Comparison of ENCODE assay signal across 1 cellular context in the genomic region with DNA sequence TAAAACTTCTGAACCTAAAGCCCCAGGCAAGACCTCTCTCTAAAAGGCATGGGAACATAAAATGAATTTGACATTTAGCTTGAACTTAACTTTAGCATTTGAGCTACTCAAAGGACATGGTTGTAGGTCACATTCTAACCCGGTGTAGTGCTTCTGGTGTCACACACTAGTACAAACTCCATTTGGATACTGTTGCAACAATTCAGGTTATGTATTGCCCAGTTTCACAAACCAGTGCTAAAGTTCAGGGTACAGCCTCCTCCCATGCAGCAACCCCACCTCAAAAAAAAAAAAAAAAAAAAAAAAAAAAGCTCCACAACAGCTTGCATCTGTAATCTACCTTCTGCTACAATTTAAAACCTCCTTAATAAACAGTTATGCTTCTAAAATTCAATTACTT.
A peak's percentile ranks its signal among the peaks of the same experiment; 100 is the strongest.
TF ChIP-seq lines count a peak whose summit lies in the region.

No MANE protein-coding gene starts in this region.

TF ChIP-seq in HepG2, 621 proteins besides CTCF, POLR2A, EP300 and RAD21 (continued from another document and continues in another):
- TF ChIP-seq, protein P1, sequence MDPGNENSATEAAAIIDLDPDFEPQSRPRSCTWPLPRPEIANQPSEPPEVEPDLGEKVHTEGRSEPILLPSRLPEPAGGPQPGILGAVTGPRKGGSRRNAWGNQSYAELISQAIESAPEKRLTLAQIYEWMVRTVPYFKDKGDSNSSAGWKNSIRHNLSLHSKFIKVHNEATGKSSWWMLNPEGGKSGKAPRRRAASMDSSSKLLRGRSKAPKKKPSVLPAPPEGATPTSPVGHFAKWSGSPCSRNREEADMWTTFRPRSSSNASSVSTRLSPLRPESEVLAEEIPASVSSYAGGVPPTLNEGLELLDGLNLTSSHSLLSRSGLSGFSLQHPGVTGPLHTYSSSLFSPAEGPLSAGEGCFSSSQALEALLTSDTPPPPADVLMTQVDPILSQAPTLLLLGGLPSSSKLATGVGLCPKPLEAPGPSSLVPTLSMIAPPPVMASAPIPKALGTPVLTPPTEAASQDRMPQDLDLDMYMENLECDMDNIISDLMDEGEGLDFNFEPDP (CRISPR knock-in tag; conservative IDR thresholded peaks at IDR 0.05), result no peak
- TF ChIP-seq ZNF230 (CRISPR knock-in tag; IDR thresholded peaks at IDR 0.05), result no peak
- TF ChIP-seq, protein P2, sequence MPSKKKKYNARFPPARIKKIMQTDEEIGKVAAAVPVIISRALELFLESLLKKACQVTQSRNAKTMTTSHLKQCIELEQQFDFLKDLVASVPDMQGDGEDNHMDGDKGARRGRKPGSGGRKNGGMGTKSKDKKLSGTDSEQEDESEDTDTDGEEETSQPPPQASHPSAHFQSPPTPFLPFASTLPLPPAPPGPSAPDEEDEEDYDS (CRISPR knock-in tag; IDR thresholded peaks at IDR 0.05), result 0 out of 2 replicates have a peak, but pooled peaks have one; percentile 31
- no peak for TF ChIP-seq MBD4 (IDR thresholded peaks at IDR 0.05; ENCODE audit: borderline replicate concordance, low read length)
- no peak for TF ChIP-seq RBM39 (IDR thresholded peaks at IDR 0.05; ENCODE audit: low read depth, low read length, poor library complexity, severe bottlenecking)
- no peak for TF ChIP-seq ZNF17 (CRISPR knock-in tag; IDR thresholded peaks at IDR 0.05)
- no peak for TF ChIP-seq ZNF619 (CRISPR knock-in tag; IDR thresholded peaks at IDR 0.05)
- no peak for TF ChIP-seq SYNCRIP (IDR thresholded peaks at IDR 0.05; ENCODE audit: insufficient read depth, low read depth, low read length)
- no peak for TF ChIP-seq CAMTA2 (CRISPR knock-in tag; IDR thresholded peaks at IDR 0.05; ENCODE audit: borderline replicate concordance)
- TF ChIP-seq ZNF496 (CRISPR knock-in tag; IDR thresholded peaks at IDR 0.05; ENCODE audit: insufficient replicate concordance), result no peak
- TF ChIP-seq MXI1 (IDR thresholded peaks at IDR 0.05; ENCODE audit: borderline replicate concordance, low read depth, low read length), result peak; percentile 34; the same call in 1 of the 3 replicates
- TF ChIP-seq, protein P3, sequence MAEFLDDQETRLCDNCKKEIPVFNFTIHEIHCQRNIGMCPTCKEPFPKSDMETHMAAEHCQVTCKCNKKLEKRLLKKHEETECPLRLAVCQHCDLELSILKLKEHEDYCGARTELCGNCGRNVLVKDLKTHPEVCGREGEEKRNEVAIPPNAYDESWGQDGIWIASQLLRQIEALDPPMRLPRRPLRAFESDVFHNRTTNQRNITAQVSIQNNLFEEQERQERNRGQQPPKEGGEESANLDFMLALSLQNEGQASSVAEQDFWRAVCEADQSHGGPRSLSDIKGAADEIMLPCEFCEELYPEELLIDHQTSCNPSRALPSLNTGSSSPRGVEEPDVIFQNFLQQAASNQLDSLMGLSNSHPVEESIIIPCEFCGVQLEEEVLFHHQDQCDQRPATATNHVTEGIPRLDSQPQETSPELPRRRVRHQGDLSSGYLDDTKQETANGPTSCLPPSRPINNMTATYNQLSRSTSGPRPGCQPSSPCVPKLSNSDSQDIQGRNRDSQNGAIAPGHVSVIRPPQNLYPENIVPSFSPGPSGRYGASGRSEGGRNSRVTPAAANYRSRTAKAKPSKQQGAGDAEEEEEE (CRISPR knock-in tag; IDR thresholded peaks at IDR 0.05; ENCODE audit: borderline replicate concordance), result no peak
- peak; percentile 55 for TF ChIP-seq FOSL2 (CRISPR knock-in tag; IDR thresholded peaks at IDR 0.05)
- TF ChIP-seq, protein P4, sequence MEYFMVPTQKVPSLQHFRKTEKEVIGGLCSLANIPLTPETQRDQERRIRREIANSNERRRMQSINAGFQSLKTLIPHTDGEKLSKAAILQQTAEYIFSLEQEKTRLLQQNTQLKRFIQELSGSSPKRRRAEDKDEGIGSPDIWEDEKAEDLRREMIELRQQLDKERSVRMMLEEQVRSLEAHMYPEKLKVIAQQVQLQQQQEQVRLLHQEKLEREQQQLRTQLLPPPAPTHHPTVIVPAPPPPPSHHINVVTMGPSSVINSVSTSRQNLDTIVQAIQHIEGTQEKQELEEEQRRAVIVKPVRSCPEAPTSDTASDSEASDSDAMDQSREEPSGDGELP (IDR thresholded peaks at IDR 0.05; ENCODE audit: borderline replicate concordance, low read depth), result peak; percentile 57; the same call in 1 of the 2 replicates
- no peak for TF ChIP-seq NR1H2 (CRISPR knock-in tag; IDR thresholded peaks at IDR 0.05; ENCODE audit: borderline replicate concordance, low read depth)
- TF ChIP-seq, protein P5, sequence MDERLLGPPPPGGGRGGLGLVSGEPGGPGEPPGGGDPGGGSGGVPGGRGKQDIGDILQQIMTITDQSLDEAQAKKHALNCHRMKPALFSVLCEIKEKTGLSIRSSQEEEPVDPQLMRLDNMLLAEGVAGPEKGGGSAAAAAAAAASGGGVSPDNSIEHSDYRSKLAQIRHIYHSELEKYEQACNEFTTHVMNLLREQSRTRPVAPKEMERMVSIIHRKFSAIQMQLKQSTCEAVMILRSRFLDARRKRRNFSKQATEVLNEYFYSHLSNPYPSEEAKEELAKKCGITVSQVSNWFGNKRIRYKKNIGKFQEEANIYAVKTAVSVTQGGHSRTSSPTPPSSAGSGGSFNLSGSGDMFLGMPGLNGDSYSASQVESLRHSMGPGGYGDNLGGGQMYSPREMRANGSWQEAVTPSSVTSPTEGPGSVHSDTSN (CRISPR knock-in tag; IDR thresholded peaks at IDR 0.05), result no peak
- TF ChIP-seq, protein P6, sequence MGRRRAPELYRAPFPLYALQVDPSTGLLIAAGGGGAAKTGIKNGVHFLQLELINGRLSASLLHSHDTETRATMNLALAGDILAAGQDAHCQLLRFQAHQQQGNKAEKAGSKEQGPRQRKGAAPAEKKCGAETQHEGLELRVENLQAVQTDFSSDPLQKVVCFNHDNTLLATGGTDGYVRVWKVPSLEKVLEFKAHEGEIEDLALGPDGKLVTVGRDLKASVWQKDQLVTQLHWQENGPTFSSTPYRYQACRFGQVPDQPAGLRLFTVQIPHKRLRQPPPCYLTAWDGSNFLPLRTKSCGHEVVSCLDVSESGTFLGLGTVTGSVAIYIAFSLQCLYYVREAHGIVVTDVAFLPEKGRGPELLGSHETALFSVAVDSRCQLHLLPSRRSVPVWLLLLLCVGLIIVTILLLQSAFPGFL (CRISPR knock-in tag; IDR thresholded peaks at IDR 0.05), result no peak
- no peak for TF ChIP-seq ZNF432 (CRISPR knock-in tag; IDR thresholded peaks at IDR 0.05; ENCODE audit: borderline replicate concordance)
- TF ChIP-seq MXD4 (CRISPR knock-in tag; IDR thresholded peaks at IDR 0.05), result peak; percentile 72
- peak; percentile 67; the same call in 1 of the 2 replicates for TF ChIP-seq PITX1 (CRISPR knock-in tag; IDR thresholded peaks at IDR 0.05)
- peak; percentile 76; the same call in 1 of the 2 replicates for TF ChIP-seq SPEN (CRISPR knock-in tag; IDR thresholded peaks at IDR 0.05; ENCODE audit: low read depth)
- no peak for TF ChIP-seq SNAPC2 (CRISPR knock-in tag; IDR thresholded peaks at IDR 0.05)
- no peak for TF ChIP-seq ZNF501 (CRISPR knock-in tag; IDR thresholded peaks at IDR 0.05)
- TF ChIP-seq, protein P7, sequence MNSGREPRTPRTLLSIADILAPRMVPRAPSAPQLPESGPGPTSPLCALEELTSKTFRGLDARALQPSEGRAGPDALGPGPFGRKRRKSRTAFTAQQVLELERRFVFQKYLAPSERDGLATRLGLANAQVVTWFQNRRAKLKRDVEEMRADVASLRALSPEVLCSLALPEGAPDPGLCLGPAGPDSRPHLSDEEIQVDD (CRISPR knock-in tag; IDR thresholded peaks at IDR 0.05; ENCODE audit: borderline replicate concordance), result no peak
- TF ChIP-seq AKAP8 (CRISPR knock-in tag; IDR thresholded peaks at IDR 0.05), result 0 out of 2 replicates have a peak, but pooled peaks have one; percentile 43
- TF ChIP-seq RFXAP (CRISPR knock-in tag; IDR thresholded peaks at IDR 0.05; ENCODE audit: borderline replicate concordance), result 0 out of 2 replicates have a peak, but pooled peaks have one; percentile 51
- no peak for TF ChIP-seq ZNF441 (CRISPR knock-in tag; IDR thresholded peaks at IDR 0.05; ENCODE audit: borderline replicate concordance)
- no peak for TF ChIP-seq KAT2B (IDR thresholded peaks at IDR 0.05; ENCODE audit: borderline replicate concordance, low read depth, low read length)
- TF ChIP-seq, protein P8, sequence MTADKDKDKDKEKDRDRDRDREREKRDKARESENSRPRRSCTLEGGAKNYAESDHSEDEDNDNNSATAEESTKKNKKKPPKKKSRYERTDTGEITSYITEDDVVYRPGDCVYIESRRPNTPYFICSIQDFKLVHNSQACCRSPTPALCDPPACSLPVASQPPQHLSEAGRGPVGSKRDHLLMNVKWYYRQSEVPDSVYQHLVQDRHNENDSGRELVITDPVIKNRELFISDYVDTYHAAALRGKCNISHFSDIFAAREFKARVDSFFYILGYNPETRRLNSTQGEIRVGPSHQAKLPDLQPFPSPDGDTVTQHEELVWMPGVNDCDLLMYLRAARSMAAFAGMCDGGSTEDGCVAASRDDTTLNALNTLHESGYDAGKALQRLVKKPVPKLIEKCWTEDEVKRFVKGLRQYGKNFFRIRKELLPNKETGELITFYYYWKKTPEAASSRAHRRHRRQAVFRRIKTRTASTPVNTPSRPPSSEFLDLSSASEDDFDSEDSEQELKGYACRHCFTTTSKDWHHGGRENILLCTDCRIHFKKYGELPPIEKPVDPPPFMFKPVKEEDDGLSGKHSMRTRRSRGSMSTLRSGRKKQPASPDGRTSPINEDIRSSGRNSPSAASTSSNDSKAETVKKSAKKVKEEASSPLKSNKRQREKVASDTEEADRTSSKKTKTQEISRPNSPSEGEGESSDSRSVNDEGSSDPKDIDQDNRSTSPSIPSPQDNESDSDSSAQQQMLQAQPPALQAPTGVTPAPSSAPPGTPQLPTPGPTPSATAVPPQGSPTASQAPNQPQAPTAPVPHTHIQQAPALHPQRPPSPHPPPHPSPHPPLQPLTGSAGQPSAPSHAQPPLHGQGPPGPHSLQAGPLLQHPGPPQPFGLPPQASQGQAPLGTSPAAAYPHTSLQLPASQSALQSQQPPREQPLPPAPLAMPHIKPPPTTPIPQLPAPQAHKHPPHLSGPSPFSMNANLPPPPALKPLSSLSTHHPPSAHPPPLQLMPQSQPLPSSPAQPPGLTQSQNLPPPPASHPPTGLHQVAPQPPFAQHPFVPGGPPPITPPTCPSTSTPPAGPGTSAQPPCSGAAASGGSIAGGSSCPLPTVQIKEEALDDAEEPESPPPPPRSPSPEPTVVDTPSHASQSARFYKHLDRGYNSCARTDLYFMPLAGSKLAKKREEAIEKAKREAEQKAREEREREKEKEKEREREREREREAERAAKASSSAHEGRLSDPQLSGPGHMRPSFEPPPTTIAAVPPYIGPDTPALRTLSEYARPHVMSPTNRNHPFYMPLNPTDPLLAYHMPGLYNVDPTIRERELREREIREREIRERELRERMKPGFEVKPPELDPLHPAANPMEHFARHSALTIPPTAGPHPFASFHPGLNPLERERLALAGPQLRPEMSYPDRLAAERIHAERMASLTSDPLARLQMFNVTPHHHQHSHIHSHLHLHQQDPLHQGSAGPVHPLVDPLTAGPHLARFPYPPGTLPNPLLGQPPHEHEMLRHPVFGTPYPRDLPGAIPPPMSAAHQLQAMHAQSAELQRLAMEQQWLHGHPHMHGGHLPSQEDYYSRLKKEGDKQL (CRISPR knock-in tag; IDR thresholded peaks at IDR 0.05; ENCODE audit: low read depth), result no peak
- TF ChIP-seq, protein P9, sequence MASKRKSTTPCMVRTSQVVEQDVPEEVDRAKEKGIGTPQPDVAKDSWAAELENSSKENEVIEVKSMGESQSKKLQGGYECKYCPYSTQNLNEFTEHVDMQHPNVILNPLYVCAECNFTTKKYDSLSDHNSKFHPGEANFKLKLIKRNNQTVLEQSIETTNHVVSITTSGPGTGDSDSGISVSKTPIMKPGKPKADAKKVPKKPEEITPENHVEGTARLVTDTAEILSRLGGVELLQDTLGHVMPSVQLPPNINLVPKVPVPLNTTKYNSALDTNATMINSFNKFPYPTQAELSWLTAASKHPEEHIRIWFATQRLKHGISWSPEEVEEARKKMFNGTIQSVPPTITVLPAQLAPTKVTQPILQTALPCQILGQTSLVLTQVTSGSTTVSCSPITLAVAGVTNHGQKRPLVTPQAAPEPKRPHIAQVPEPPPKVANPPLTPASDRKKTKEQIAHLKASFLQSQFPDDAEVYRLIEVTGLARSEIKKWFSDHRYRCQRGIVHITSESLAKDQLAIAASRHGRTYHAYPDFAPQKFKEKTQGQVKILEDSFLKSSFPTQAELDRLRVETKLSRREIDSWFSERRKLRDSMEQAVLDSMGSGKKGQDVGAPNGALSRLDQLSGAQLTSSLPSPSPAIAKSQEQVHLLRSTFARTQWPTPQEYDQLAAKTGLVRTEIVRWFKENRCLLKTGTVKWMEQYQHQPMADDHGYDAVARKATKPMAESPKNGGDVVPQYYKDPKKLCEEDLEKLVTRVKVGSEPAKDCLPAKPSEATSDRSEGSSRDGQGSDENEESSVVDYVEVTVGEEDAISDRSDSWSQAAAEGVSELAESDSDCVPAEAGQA (IDR thresholded peaks at IDR 0.05; ENCODE audit: low read depth), result no peak
- TF ChIP-seq, protein P9 (CRISPR knock-in tag; IDR thresholded peaks at IDR 0.05; ENCODE audit: borderline replicate concordance), result 0 out of 2 replicates have a peak, but pooled peaks have one; percentile 31
- peak; percentile 55; the same call in 1 of the 2 replicates for TF ChIP-seq ELF3 (CRISPR knock-in tag; IDR thresholded peaks at IDR 0.05)
- TF ChIP-seq PAWR (CRISPR knock-in tag; IDR thresholded peaks at IDR 0.05; ENCODE audit: borderline replicate concordance), result no peak
- TF ChIP-seq, protein P10, sequence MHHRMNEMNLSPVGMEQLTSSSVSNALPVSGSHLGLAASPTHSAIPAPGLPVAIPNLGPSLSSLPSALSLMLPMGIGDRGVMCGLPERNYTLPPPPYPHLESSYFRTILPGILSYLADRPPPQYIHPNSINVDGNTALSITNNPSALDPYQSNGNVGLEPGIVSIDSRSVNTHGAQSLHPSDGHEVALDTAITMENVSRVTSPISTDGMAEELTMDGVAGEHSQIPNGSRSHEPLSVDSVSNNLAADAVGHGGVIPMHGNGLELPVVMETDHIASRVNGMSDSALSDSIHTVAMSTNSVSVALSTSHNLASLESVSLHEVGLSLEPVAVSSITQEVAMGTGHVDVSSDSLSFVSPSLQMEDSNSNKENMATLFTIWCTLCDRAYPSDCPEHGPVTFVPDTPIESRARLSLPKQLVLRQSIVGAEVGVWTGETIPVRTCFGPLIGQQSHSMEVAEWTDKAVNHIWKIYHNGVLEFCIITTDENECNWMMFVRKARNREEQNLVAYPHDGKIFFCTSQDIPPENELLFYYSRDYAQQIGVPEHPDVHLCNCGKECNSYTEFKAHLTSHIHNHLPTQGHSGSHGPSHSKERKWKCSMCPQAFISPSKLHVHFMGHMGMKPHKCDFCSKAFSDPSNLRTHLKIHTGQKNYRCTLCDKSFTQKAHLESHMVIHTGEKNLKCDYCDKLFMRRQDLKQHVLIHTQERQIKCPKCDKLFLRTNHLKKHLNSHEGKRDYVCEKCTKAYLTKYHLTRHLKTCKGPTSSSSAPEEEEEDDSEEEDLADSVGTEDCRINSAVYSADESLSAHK (CRISPR knock-in tag; IDR thresholded peaks at IDR 0.05; ENCODE audit: borderline replicate concordance), result no peak
